ENCODE assay signal across 8 cellular contexts in genomic region chr3:197748597-197749314, GRCh38. TPM values are rescaled to one million over a fixed set of nuclear protein-coding genes. Genes with fewer than 3 reads are reported as not detected.
DNase-seq lines count a peak whose midpoint lies in the region; ATAC-seq and TF ChIP-seq lines count a peak whose summit lies in the region.

No MANE protein-coding gene starts in this region.

- H3K27me3 Mint-ChIP-seq in CD14-positive monocyte (ENCODE audit: low read depth in 3 of 3), result peaks cover 6 to 12% (median 10%) of the 10 kb centered on the region in 3 donors
- no peaks in the 10 kb centered on the region for H3K27me3 Mint-ChIP-seq in naive thymus-derived CD8-positive, alpha-beta T cell

- peak overlapping the region; percentile 94 to 97 for H3K4me3 Mint-ChIP-seq in CD14-positive monocyte
- H3K4me3 Mint-ChIP-seq in naive thymus-derived CD8-positive, alpha-beta T cell, result peak overlapping the region; percentile 88 to 100 (median 98)

- peak overlapping the region in 5 of 7 donors; percentile 83 to 91 (median 90) for H3K27ac Mint-ChIP-seq in CD14-positive monocyte
- H3K27ac Mint-ChIP-seq in naive thymus-derived CD8-positive, alpha-beta T cell, result peak overlapping the region; percentile 95 to 100 (median 98)

- H3K36me3 Mint-ChIP-seq in CD14-positive monocyte, result peaks cover 4% of the 10 kb centered on the region in 2 donors
- no peaks in the 10 kb centered on the region for H3K36me3 Mint-ChIP-seq in naive thymus-derived CD8-positive, alpha-beta T cell

- intact Hi-C loops in CD14-positive monocyte (cut with micrococcal nuclease), result no loop called here

- POLR2A ChIA-PET in naive thymus-derived CD8-positive, alpha-beta T cell (lab: Charles Lee), result interaction anchor here (0.8 to 3.0 kb wide), 5 partner anchors 11 to 193 kb away, joined by 3 to 26 read pairs (median 7); partner anchors contain the start of genes BDH1, LRCH3 and RUBCN

- H3K4me1 Mint-ChIP-seq in CD14-positive monocyte, result peaks cover 50% of the 10 kb centered on the region
- peaks cover 21 to 49% (median 39%) of the 10 kb centered on the region in 4 donors for H3K4me1 Mint-ChIP-seq in naive thymus-derived CD8-positive, alpha-beta T cell

- H3K9me3 Mint-ChIP-seq in CD14-positive monocyte, result peaks cover 0 to 7% (median 3%) of the 10 kb centered on the region in 7 donors
- no peaks in the 10 kb centered on the region for H3K9me3 Mint-ChIP-seq in naive thymus-derived CD8-positive, alpha-beta T cell

- H3K27ac ChIP-seq in cingulate gyrus (ENCODE audit: low read depth, low read length), result peak overlapping the region; percentile 89

- no peak for ATAC-seq in naive thymus-derived CD8-positive, alpha-beta T cell
- ATAC-seq in HG02981 (IDR thresholded peaks at IDR 0.05; ENCODE audit: unreplicated experiment), result no peak
- ATAC-seq in HG02759 (IDR thresholded peaks at IDR 0.05; ENCODE audit: unreplicated experiment), result no peak

- DNase-seq in CD14-positive monocyte (ENCODE audit: low spot score), result no peak
- peak; percentile 59 for DNase-seq in M059J (ENCODE audit: low read depth)
- no peak for DNase-seq in naive thymus-derived CD8-positive, alpha-beta T cell
- DNase-seq in NCI-H2081 treated with DMSO at 0.1 percent for 48 hours (lab: John Stamatoyannopoulos, UW), result no peak
- DNase-seq in NCI-H2029 (lab: John Stamatoyannopoulos, UW), result no peak

- no peak for TF ChIP-seq CTCF in CD14-positive monocyte (IDR thresholded peaks at IDR 0.05)

RNA-seq across cellular contexts. Expression of gene FYTTD1, which starts 0.9 kb away (rescaled TPM):
- 10 to 100 TPM; 59.4 to 73.2 TPM for polyA plus RNA-seq in CD14-positive monocyte
- 51.2 and 62.4 TPM in 2 replicates for total RNA-seq in M059J (2014; rRNA removed; shearing (Covaris generic))
- total RNA-seq in naive thymus-derived CD8-positive, alpha-beta T cell, result 10 to 100 TPM; 66.4 to 70.2 TPM
- 100 to 1,000 TPM in 1 of 3 donors, 10 to 100 TPM in 2; 93.5 to 123 (median 93.7) TPM for polyA plus RNA-seq in naive thymus-derived CD8-positive, alpha-beta T cell

RNA-seq across cellular contexts. Expression of gene RUBCN, which starts 12.1 kb away (rescaled TPM):
- polyA plus RNA-seq in CD14-positive monocyte, result 10 to 100 TPM in 1 of 2 donors, 1 to 10 TPM in 1; 8.6 to 13.5 TPM
- total RNA-seq in M059J (2014; rRNA removed; shearing (Covaris generic)), result 38.7 and 53.1 TPM in 2 replicates
- 10 to 100 TPM; 63.8 to 70.3 TPM for total RNA-seq in naive thymus-derived CD8-positive, alpha-beta T cell
- 10 to 100 TPM; 20.3 to 23.6 (median 21.7) TPM for polyA plus RNA-seq in naive thymus-derived CD8-positive, alpha-beta T cell

RNA-seq across cellular contexts. Expression of gene LRCH3, which starts 42.3 kb away (rescaled TPM):
- polyA plus RNA-seq in CD14-positive monocyte, result 1 to 10 TPM; 4.1 to 7.4 TPM
- 23.6 and 24.4 TPM in 2 replicates for total RNA-seq in M059J (2014; rRNA removed; shearing (Covaris generic))
- total RNA-seq in naive thymus-derived CD8-positive, alpha-beta T cell, result 10 to 100 TPM; 70.2 to 81.8 TPM
- polyA plus RNA-seq in naive thymus-derived CD8-positive, alpha-beta T cell, result 10 to 100 TPM; 11.7 to 20.4 (median 16.6) TPM
